In genomic region chr16:73054732-73055481, GRCh38 we compare ENCODE assay signal across 8 cellular contexts. TPM values are rescaled to one million over a fixed set of nuclear protein-coding genes. Genes with fewer than 3 reads are reported as not detected.
DNase-seq lines count a peak whose midpoint lies in the region; ATAC-seq and TF ChIP-seq lines count a peak whose summit lies in the region.

No MANE protein-coding gene starts in this region.

- no peak overlapping the region for H3K14ac ChIP-seq in trophoblast cell (ENCODE audit: low read length)

- peaks cover 88% of the 10 kb centered on the region for H3K27me3 ChIP-seq in endodermal cell (ENCODE audit: control insufficient read depth, insufficient read depth, low read length, poor library complexity, severe bottlenecking)
- H3K27me3 ChIP-seq in trophoblast cell (ENCODE audit: insufficient read depth, low read length): no peaks in the 10 kb centered on the region

- no peaks in the 10 kb centered on the region for H3K36me3 Mint-ChIP-seq in endodermal cell (ENCODE audit: low read depth)
- H3K36me3 Mint-ChIP-seq in activated T-helper 17 cell treated with anti-CD3 and anti-CD28 coated beads, Interleukin-2, amount 50 U/mL, for 72 hours (ENCODE audit: low read depth): peaks cover 6% of the 10 kb centered on the region

- TF ChIP-seq CTCF in endodermal cell (conservative IDR thresholded peaks at IDR 0.05): no peak

- peaks cover 13% of the 10 kb centered on the region for H3K27me3 Mint-ChIP-seq in endodermal cell (ENCODE audit: insufficient read depth)
- H3K27me3 Mint-ChIP-seq in activated T-helper 17 cell treated with anti-CD3 and anti-CD28 coated beads, Interleukin-2, amount 50 U/mL, for 72 hours: peaks cover 33% of the 10 kb centered on the region

- H2AFZ ChIP-seq in trophoblast cell (ENCODE audit: insufficient read depth, low read length, poor library complexity): peak overlapping the region; percentile 6

- H3K23ac ChIP-seq in trophoblast cell (ENCODE audit: low read length): no peak overlapping the region

- H3K4me2 ChIP-seq in trophoblast cell (ENCODE audit: low read length): peak overlapping the region; percentile 88

- ATAC-seq in HG03439 (IDR thresholded peaks at IDR 0.05; ENCODE audit: unreplicated experiment): no peak
- ATAC-seq in left lobe of liver: no peak
- ATAC-seq in GM21367 (IDR thresholded peaks at IDR 0.05; ENCODE audit: unreplicated experiment): no peak
- no peak for ATAC-seq in activated T-helper 17 cell treated with anti-CD3 and anti-CD28 coated beads, Interleukin-2, amount 50 U/mL, for 72 hours (replicated peaks)

- H2AK5ac ChIP-seq in trophoblast cell (ENCODE audit: low read length): peak overlapping the region; percentile 26

- peaks cover 51% of the 10 kb centered on the region for H3K4me1 ChIP-seq in ES-I3 (ENCODE audit: insufficient read depth, low read length)
- H3K4me1 ChIP-seq in endodermal cell (ENCODE audit: control insufficient read depth, insufficient read depth, low read length): peaks cover 6% of the 10 kb centered on the region
- peaks cover 21 to 28% of the 10 kb centered on the region in 2 experiments for H3K4me1 ChIP-seq in trophoblast cell (ENCODE audit: control insufficient read depth in 1 of 2, insufficient read depth in 2 of 2, low read length in 2 of 2)

- H2BK12ac ChIP-seq in trophoblast cell (ENCODE audit: low read length): peak overlapping the region; percentile 19

- H3K4me3 Mint-ChIP-seq in endodermal cell: no peak overlapping the region
- no peak overlapping the region for H3K4me3 Mint-ChIP-seq in activated T-helper 17 cell treated with anti-CD3 and anti-CD28 coated beads, Interleukin-2, amount 50 U/mL, for 72 hours

- H4K8ac ChIP-seq in trophoblast cell (ENCODE audit: low read depth, low read length): peak overlapping the region; percentile 37

- peak overlapping the region; percentile 71 for H2BK5ac ChIP-seq in trophoblast cell (ENCODE audit: low read depth, low read length, poor library complexity)

- H4K91ac ChIP-seq in trophoblast cell (ENCODE audit: low read depth, low read length): peak overlapping the region; percentile 59

- peak; percentile 72 for DNase-seq in NCI-H748 (lab: John Stamatoyannopoulos, UW; ENCODE audit: unreplicated experiment)
- DNase-seq in endodermal cell: peak; percentile 23
- peak in 1 of 2 donors; percentile 71 for DNase-seq in trophoblast cell
- DNase-seq in left lobe of liver (ENCODE audit: low spot score): no peak

- no peak overlapping the region for H2BK120ac ChIP-seq in trophoblast cell (ENCODE audit: insufficient read depth, low read length, poor library complexity)

- peak overlapping the region; percentile 35; the same call in 1 of the 2 replicates for H3K9ac ChIP-seq in ES-I3 (ENCODE audit: low read depth, low read length)
- no peak overlapping the region for H3K9ac ChIP-seq in endodermal cell (ENCODE audit: extremely low read depth, low read length, poor library complexity, severe bottlenecking)
- no peak overlapping the region for H3K9ac ChIP-seq in trophoblast cell (ENCODE audit: low read length)

- peak overlapping the region; percentile 29 for H3K18ac ChIP-seq in trophoblast cell (ENCODE audit: low read length)

- no peaks in the 10 kb centered on the region for H3K9me3 ChIP-seq in ES-I3 (ENCODE audit: control insufficient read depth, insufficient read depth, low read length)
- H3K9me3 ChIP-seq in endodermal cell (ENCODE audit: control insufficient read depth, low read length): no peaks in the 10 kb centered on the region
- no peaks in the 10 kb centered on the region for H3K9me3 ChIP-seq in trophoblast cell (ENCODE audit: insufficient read depth, low read depth, low read length)

- no peak overlapping the region for H3K27ac Mint-ChIP-seq in endodermal cell
- H3K27ac Mint-ChIP-seq in activated T-helper 17 cell treated with anti-CD3 and anti-CD28 coated beads, Interleukin-2, amount 50 U/mL, for 72 hours: no peak overlapping the region

- H4K12ac ChIP-seq in trophoblast cell (ENCODE audit: low read depth, low read length): no peak overlapping the region

- H3K79me1 ChIP-seq in trophoblast cell (ENCODE audit: low read length): peaks cover 46% of the 10 kb centered on the region

- peaks cover 45% of the 10 kb centered on the region for H3K79me2 ChIP-seq in trophoblast cell (ENCODE audit: control insufficient read depth, insufficient read depth, low read length, poor library complexity)

- peaks cover 15% of the 10 kb centered on the region for H3K4me1 Mint-ChIP-seq in endodermal cell
- peaks cover 14% of the 10 kb centered on the region for H3K4me1 Mint-ChIP-seq in activated T-helper 17 cell treated with anti-CD3 and anti-CD28 coated beads, Interleukin-2, amount 50 U/mL, for 72 hours

- no peaks in the 10 kb centered on the region for H3K9me3 Mint-ChIP-seq in endodermal cell
- H3K9me3 Mint-ChIP-seq in activated T-helper 17 cell treated with anti-CD3 and anti-CD28 coated beads, Interleukin-2, amount 50 U/mL, for 72 hours: no peaks in the 10 kb centered on the region

- H3K4ac ChIP-seq in trophoblast cell (ENCODE audit: low read depth, low read length): peak overlapping the region; percentile 95

- H3K36me3 ChIP-seq in ES-I3 (ENCODE audit: insufficient read depth, low read length) (no peaks in the 10 kb centered on the region), endodermal cell (ENCODE audit: control insufficient read depth, insufficient read depth, low read length) (no peaks in the 10 kb centered on the region), trophoblast cell (ENCODE audit: control insufficient read depth in 1 of 2, insufficient read depth in 2 of 2, low read length in 2 of 2) (no peaks in the 10 kb centered on the region)

- peak overlapping the region; percentile 82 for H3K27ac ChIP-seq in endodermal cell (ENCODE audit: low read depth, low read length)
- H3K27ac ChIP-seq in trophoblast cell (ENCODE audit: low read depth, low read length): peak overlapping the region; percentile 86

- 0% methylated on average over 1 of the region's 7 CpGs; no CpG with 5 or more reads in 1 of the 2 experiments for WGBS in endodermal cell (ENCODE audit: insufficient coverage in 1 of 2, insufficient read length in 1 of 2), 2 experiments
- no CpG with 5 or more reads among the region's 7 CpGs for WGBS in trophoblast cell (ENCODE audit: extremely low coverage, insufficient coverage, insufficient read length)

- H3K4me3 ChIP-seq in endodermal cell (ENCODE audit: low read length) (no peak overlapping the region), trophoblast cell (ENCODE audit: low read depth, low read length) (no peak overlapping the region)

RNA-seq across cellular contexts. Expression of gene ZFHX3, which starts 7.0 kb away (rescaled TPM):
- total RNA-seq in endodermal cell (1 to 10 TPM in 1 of 2 donors, under 1 TPM in 1; 0.79 to 2.2 TPM), left lobe of liver (8.9 TPM)
- 9.3 TPM for polyA plus RNA-seq in endodermal cell (2013, experiment 1 of 2)
- polyA plus RNA-seq in endodermal cell (2013, experiment 2 of 2): 10.4 TPM
- 36.4 and 36.5 TPM in 2 replicates for polyA plus RNA-seq in trophoblast cell (2013)
- under 1 TPM; 0.21 to 0.22 TPM for total RNA-seq in activated T-helper 17 cell treated with anti-CD3 and anti-CD28 coated beads, Interleukin-2, amount 50 U/mL, for 72 hours
